In genomic region chr1:114345930-114346479, GRCh38 we compare ENCODE assay signal across 8 cellular contexts.
DNase-seq lines count a peak whose midpoint lies in the region; ATAC-seq and TF ChIP-seq lines count a peak whose summit lies in the region.

No MANE protein-coding gene starts in this region.

- TF ChIP-seq CTCF in KMS-11 (conservative IDR thresholded peaks at IDR 0.05; ENCODE audit: low read depth, low read length) (no peak), ascending aorta (IDR thresholded peaks at IDR 0.05) (no peak)

- H3K4me2 ChIP-seq in KMS-11 = peak overlapping the region; percentile 54; the same call in 1 of the 2 replicates

- peak overlapping the region; percentile 95 for H3K27ac Mint-ChIP-seq in stimulated activated effector memory CD8-positive, alpha-beta T cell treated with anti-CD3 and anti-CD28 coated beads, Interleukin-12 subunit alpha, Interleukin-12 subunit beta, amount 100 ng/mL, for 72 hours

- peak overlapping the region; percentile 90 for H2AFZ ChIP-seq in KMS-11 (ENCODE audit: low read depth)

- H4K20me1 ChIP-seq in KMS-11 (ENCODE audit: insufficient read depth) = no peaks in the 10 kb centered on the region

- ATAC-seq in GM21619 (IDR thresholded peaks at IDR 0.05; ENCODE audit: unreplicated experiment) = peak; percentile 37
- ATAC-seq in stimulated activated effector memory CD8-positive, alpha-beta T cell treated with anti-CD3 and anti-CD28 coated beads, Interleukin-12 subunit alpha, Interleukin-12 subunit beta, amount 100 ng/mL, for 72 hours = peak; percentile 2

- H3K9ac ChIP-seq in KMS-11 = no peak overlapping the region
- peak overlapping the region; percentile 62; the same call in 1 of the 2 replicates for H3K9ac ChIP-seq in iPS-20b (ENCODE audit: low read depth, low read length)

- H3K4me1 ChIP-seq in KMS-11 (ENCODE audit: low read depth, poor library complexity, severe bottlenecking) = no peaks in the 10 kb centered on the region
- H3K4me1 ChIP-seq in ascending aorta = peaks cover 6 to 8% of the 10 kb centered on the region in 2 donors
- H3K4me1 ChIP-seq in iPS-20b (ENCODE audit: insufficient read depth, low read length) = no peaks in the 10 kb centered on the region; the same call in 1 of the 2 replicates

- H3K9me3 ChIP-seq in ascending aorta = no peaks in the 10 kb centered on the region
- no peaks in the 10 kb centered on the region for H3K9me3 ChIP-seq in iPS-20b (ENCODE audit: insufficient read depth, low read depth, low read length)

- H3K36me3 ChIP-seq in KMS-11 (ENCODE audit: insufficient read depth) = no peaks in the 10 kb centered on the region
- H3K36me3 ChIP-seq in ascending aorta = no peaks in the 10 kb centered on the region
- no peaks in the 10 kb centered on the region for H3K36me3 ChIP-seq in iPS-20b (ENCODE audit: insufficient read depth, low read depth, low read length)

- peaks cover 45% of the 10 kb centered on the region for H3K4me1 Mint-ChIP-seq in stimulated activated effector memory CD8-positive, alpha-beta T cell treated with anti-CD3 and anti-CD28 coated beads, Interleukin-12 subunit alpha, Interleukin-12 subunit beta, amount 100 ng/mL, for 72 hours

- no peaks in the 10 kb centered on the region for H3K9me3 Mint-ChIP-seq in stimulated activated effector memory CD8-positive, alpha-beta T cell treated with anti-CD3 and anti-CD28 coated beads, Interleukin-12 subunit alpha, Interleukin-12 subunit beta, amount 100 ng/mL, for 72 hours

- DNase-seq in GM03348 (ENCODE audit: low spot score) (peak; percentile 71), ascending aorta (ENCODE audit: low spot score in 2 of 2) (no peak), foreskin melanocyte (no peak), kidney glomerular epithelial cell (lab: John Stamatoyannopoulos, UW) (no peak)
- DNase-seq in stimulated activated effector memory CD8-positive, alpha-beta T cell treated with anti-CD3 and anti-CD28 coated beads, Interleukin-12 subunit alpha, Interleukin-12 subunit beta, amount 100 ng/mL, for 72 hours (ENCODE audit: low spot score in 2 of 2) = no peak

- intact Hi-C loops in ascending aorta (cut with DNase I) = loop anchor here (1.0 to 10.0 kb wide), 7 partner anchors 82 to 411 kb away; partner anchors contain the start of genes BCAS2, CSDE1, DENND2C and NRAS

- H3K27me3 ChIP-seq in KMS-11 (ENCODE audit: insufficient read depth, low read depth) (no peaks in the 10 kb centered on the region), ascending aorta (no peaks in the 10 kb centered on the region), iPS-20b (ENCODE audit: insufficient read depth, low read length) (peaks cover 30% of the 10 kb centered on the region)

- no peaks in the 10 kb centered on the region for H3K79me2 ChIP-seq in KMS-11 (ENCODE audit: insufficient read depth, low read depth)

- no peaks in the 10 kb centered on the region for H3K36me3 Mint-ChIP-seq in stimulated activated effector memory CD8-positive, alpha-beta T cell treated with anti-CD3 and anti-CD28 coated beads, Interleukin-12 subunit alpha, Interleukin-12 subunit beta, amount 100 ng/mL, for 72 hours

- no peak overlapping the region for H3K27ac ChIP-seq in KMS-11
- peak overlapping the region; percentile 88 to 94 for H3K27ac ChIP-seq in ascending aorta
- H3K27ac ChIP-seq in iPS-20b (ENCODE audit: low read length) = no peak overlapping the region

- peak overlapping the region; percentile 85 for H3K4me3 Mint-ChIP-seq in stimulated activated effector memory CD8-positive, alpha-beta T cell treated with anti-CD3 and anti-CD28 coated beads, Interleukin-12 subunit alpha, Interleukin-12 subunit beta, amount 100 ng/mL, for 72 hours

- no peak overlapping the region for H3K4me3 ChIP-seq in KMS-11 (IDR thresholded peaks at IDR 0.05; ENCODE audit: insufficient read depth, low read depth, low read length)
- H3K4me3 ChIP-seq in ascending aorta = peak overlapping the region; percentile 69 to 78
- H3K4me3 ChIP-seq in iPS-20b (ENCODE audit: low read length) = peak overlapping the region; percentile 69

Comparison
In these comparisons a context has a peak if more than half of its experiments do, and no peak if none do; other contexts are left out.
1. H3K27ac ChIP-seq: peak in ascending aorta (2 of 2); none in KMS-11 (single experiment) and iPS-20b (single experiment).